Comparison of ENCODE assay signal across 20 cellular contexts in the genomic region with DNA sequence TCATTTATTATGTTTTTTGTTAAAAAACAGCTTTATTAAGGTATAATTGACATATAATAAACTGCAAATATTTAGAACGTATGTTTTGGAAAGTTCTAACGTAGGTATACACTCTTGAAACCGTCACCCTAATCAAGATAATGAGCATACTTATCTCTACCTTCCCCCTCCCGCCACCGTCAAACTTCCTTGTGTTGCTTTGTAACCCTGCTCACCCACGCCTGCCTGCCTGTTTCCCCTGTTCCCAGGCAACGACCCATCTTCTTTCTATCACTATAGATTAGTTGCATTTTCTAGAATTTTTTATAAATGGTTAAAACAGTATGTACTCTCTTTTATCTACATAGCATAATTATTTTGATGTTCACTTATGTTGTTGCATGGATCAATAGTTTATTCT.
"Had no signal": no experiment of that assay in that cellular context is flagged by ENCODE, and none has a peak within 500 bp of the region (broad histone marks: within the 10 kb centered on the region; RNA-seq: fewer than 3 reads in every experiment).

No MANE protein-coding gene starts in this region.

- H3K4me1 ChIP-seq: thyroid gland, uterus had no signal

- H3K36me3 Mint-ChIP-seq: immature natural killer cell; natural killer cell; stimulated activated effector memory CD8-positive, alpha-beta T cell treated with anti-CD3 and anti-CD28 coated beads, Interleukin-12 subunit alpha, Interleukin-12 subunit beta, amount 100 ng/mL, for 72 hours; type B pancreatic cell had no signal

- H3K27ac Mint-ChIP-seq: dendritic cell treated with granulocyte-macrophage colony-stimulating factor and Interleukin-4, amounts not matched to agents 40 ng/mL and 50 ng/mL, for 4 days; effector memory CD8-positive, alpha-beta T cell; immature natural killer cell; natural killer cell; stimulated activated effector memory CD8-positive, alpha-beta T cell treated with anti-CD3 and anti-CD28 coated beads, Interleukin-12 subunit alpha, Interleukin-12 subunit beta, amount 100 ng/mL, for 72 hours; type B pancreatic cell had no signal

- H3K9me3 Mint-ChIP-seq: dendritic cell treated with granulocyte-macrophage colony-stimulating factor and Interleukin-4, amounts not matched to agents 40 ng/mL and 50 ng/mL, for 4 days; effector memory CD8-positive, alpha-beta T cell; immature natural killer cell; natural killer cell; stimulated activated effector memory CD8-positive, alpha-beta T cell treated with anti-CD3 and anti-CD28 coated beads, Interleukin-12 subunit alpha, Interleukin-12 subunit beta, amount 100 ng/mL, for 72 hours had no signal

- H3K27ac ChIP-seq: esophagus squamous epithelium, gastroesophageal sphincter, suprapubic skin, thyroid gland, uterus had no signal

- H3K4me3 ChIP-seq: esophagus squamous epithelium, gastroesophageal sphincter, smooth muscle cell, suprapubic skin, thyroid gland, uterus had no signal

- H3K27me3 ChIP-seq: esophagus squamous epithelium, gastroesophageal sphincter, suprapubic skin, thyroid gland, uterus had no signal

- H3K27me3 Mint-ChIP-seq: type B pancreatic cell had no signal

- H3K4me2 ChIP-seq: smooth muscle cell had no signal

- H3K9me3 ChIP-seq: esophagus squamous epithelium, gastroesophageal sphincter, suprapubic skin, thyroid gland, uterus had no signal

- DNase-seq: effector memory CD8-positive, alpha-beta T cell; esophagus squamous epithelium; foreskin fibroblast; glutamatergic neuron; immature natural killer cell; natural killer cell; posterior cingulate gyrus; right cardiac atrium; stimulated activated CD4-positive, alpha-beta T cell treated with anti-CD3 and anti-CD28 coated beads, Interleukin-4, amount 100 ng/mL, for 1 hour; stimulated activated CD8-positive, alpha-beta memory T cell treated with anti-CD3 and anti-CD28 coated beads, Interleukin-4, amount 100 ng/mL, for 48 hours; stimulated activated naive CD8-positive, alpha-beta T cell treated with anti-CD3 and anti-CD28 coated beads, Interleukin-15, Interleukin-2, amounts not matched to agents 100 U/mL and 50 U/mL, for 24 hours; thyroid gland; uterus had no signal

- ATAC-seq: effector memory CD8-positive, alpha-beta T cell; gastroesophageal sphincter; natural killer cell; right cardiac atrium; stimulated activated naive CD8-positive, alpha-beta T cell treated with anti-CD3 and anti-CD28 coated beads, Interleukin-15, Interleukin-2, amounts not matched to agents 100 U/mL and 50 U/mL, for 24 hours had no signal

- H3K36me3 ChIP-seq: esophagus squamous epithelium, gastroesophageal sphincter, suprapubic skin, thyroid gland, uterus had no signal

- H3K4me3 Mint-ChIP-seq: dendritic cell treated with granulocyte-macrophage colony-stimulating factor and Interleukin-4, amounts not matched to agents 40 ng/mL and 50 ng/mL, for 4 days; effector memory CD8-positive, alpha-beta T cell; immature natural killer cell; natural killer cell; neural crest cell; stimulated activated effector memory CD8-positive, alpha-beta T cell treated with anti-CD3 and anti-CD28 coated beads, Interleukin-12 subunit alpha, Interleukin-12 subunit beta, amount 100 ng/mL, for 72 hours; type B pancreatic cell had no signal
